ENCODE assay signal across 8 cellular contexts in the genomic region with DNA sequence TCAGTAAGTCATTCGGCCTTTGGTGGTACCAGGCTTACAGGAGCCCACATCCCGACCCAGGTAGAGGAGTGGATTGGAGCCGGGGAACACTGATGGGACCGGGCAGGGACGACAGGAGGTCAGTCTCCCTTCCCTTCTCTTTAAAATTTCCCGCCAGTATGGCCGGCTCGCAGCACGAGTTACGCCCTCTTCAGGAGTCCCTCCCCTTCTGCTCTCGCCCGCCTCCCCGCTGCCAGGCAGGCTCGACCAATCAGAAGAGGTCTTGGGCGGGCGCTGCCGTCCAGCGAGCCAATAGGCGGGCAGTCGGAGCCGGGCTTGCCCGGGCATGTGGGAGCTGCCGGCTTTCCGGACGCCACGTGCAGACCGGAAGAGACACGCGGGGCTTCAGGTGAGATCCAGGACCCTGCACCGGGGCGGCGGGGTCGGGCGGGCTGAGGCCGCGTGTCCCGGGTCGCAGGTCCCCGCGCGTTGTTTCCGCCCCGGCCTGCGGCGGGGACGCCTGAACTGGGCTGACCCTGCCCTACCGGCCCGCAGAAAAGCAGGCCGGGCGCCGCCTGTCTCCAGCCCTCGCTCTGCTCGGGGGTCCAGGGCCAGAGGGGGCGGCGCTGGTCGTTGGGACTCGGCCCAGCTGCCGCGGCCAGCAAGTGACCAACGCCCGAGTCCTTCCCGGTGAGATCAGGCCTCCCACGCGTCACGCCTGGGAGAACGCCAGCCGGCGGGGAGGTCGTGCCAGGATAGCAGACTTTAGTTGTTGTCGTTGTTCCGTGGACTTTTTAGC. TPM values are rescaled to one million over a fixed set of nuclear protein-coding genes. Genes with fewer than 3 reads are reported as not detected.
A peak's percentile ranks its signal among the peaks of the same experiment; 100 is the strongest.
DNase-seq lines count a peak whose midpoint lies in the region; ATAC-seq and TF ChIP-seq lines count a peak whose summit lies in the region.

A gene with protein sequence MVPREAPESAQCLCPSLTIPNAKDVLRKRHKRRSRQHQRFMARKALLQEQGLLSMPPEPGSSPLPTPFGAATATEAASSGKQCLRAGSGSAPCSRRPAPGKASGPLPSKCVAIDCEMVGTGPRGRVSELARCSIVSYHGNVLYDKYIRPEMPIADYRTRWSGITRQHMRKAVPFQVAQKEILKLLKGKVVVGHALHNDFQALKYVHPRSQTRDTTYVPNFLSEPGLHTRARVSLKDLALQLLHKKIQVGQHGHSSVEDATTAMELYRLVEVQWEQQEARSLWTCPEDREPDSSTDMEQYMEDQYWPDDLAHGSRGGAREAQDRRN (plus strand): TSS at position 346 of the 778 bp plus-strand sequence. CDS start 4,870 bp downstream, outside the sequence.

- H3K4me2 ChIP-seq in KMS-11: peak within 1 kb of the TSS; percentile 75

- DNase-seq in DMS79 treated with DMSO at 0.1 percent for 48 hours (lab: John Stamatoyannopoulos, UW) (peak; percentile 64), Panc1 (ENCODE audit: low read depth, low spot score) (peak; percentile 86)
- DNase-seq in activated T-cell treated with anti-CD3 and anti-CD28 coated beads, Interleukin-2, amount 50 U/mL, for 24 hours: peak; percentile 96
- peak; percentile 84 for DNase-seq in stimulated activated CD8-positive, alpha-beta memory T cell treated with anti-CD3 and anti-CD28 coated beads, Interleukin-7, amount 100 ng/mL, for 1 hour (ENCODE audit: low read depth in 2 of 2)

- intact Hi-C loops in Panc1 (cut with micrococcal nuclease; ENCODE audit: unreplicated experiment): no loop called here

- in situ Hi-C loops in Panc1 (cut with HindIII; ENCODE audit: low pct_unique_long_range_greater_than_20kb, low sequenced_read_pairs): no loop called here

- POLR2A ChIA-PET in Panc1 (lab: Charles Lee): interaction anchor here (0.6 to 0.8 kb wide), 2 partner anchors 17 to 319 kb away, joined by 4 to 7 read pairs; no protein-coding TSS in a partner anchor

- H3K27ac ChIP-seq in KMS-11 (peak within 1 kb of the TSS; percentile 87), Panc1 (ENCODE audit: low read length) (peak within 1 kb of the TSS; percentile 95), esophagus (ENCODE audit: low read depth in 2 of 2, low read length in 1 of 2) (peak within 1 kb of the TSS; percentile 71 to 95), muscle layer of colon (ENCODE audit: low read depth, low read length) (peak within 1 kb of the TSS; percentile 84)

- no TSS peak for BruUV-seq in Panc1 (replicated peaks; lab: Mats Ljungman, UMichigan)

- no peak for TF ChIP-seq CTCF in KMS-11 (conservative IDR thresholded peaks at IDR 0.05; ENCODE audit: low read depth, low read length)
- TF ChIP-seq CTCF in Panc1 (IDR thresholded peaks at IDR 0.05): no peak

- H3K9me3 ChIP-seq in Panc1 (ENCODE audit: control insufficient read depth, insufficient read depth, low read depth, low read length) (no peaks in the 10 kb centered on the region), esophagus (ENCODE audit: control insufficient read depth in 2 of 2, insufficient read depth in 1 of 2, low read depth in 1 of 2, low read length in 1 of 2) (no peaks in the 10 kb centered on the region), muscle layer of colon (ENCODE audit: low read length) (no peaks in the 10 kb centered on the region)

- peak within 1 kb of the TSS; percentile 50; the same call in 1 of the 2 replicates for H2AFZ ChIP-seq in KMS-11 (ENCODE audit: low read depth)

- H3K27me3 Mint-ChIP-seq in activated T-cell treated with anti-CD3 and anti-CD28 coated beads, Interleukin-2, amount 50 U/mL, for 24 hours: no peaks in the 10 kb centered on the region

- no peak within 1 kb of the TSS for H3K4me3 ChIP-seq in KMS-11 (IDR thresholded peaks at IDR 0.05; ENCODE audit: insufficient read depth, low read depth, low read length)
- H3K4me3 ChIP-seq in Panc1 (ENCODE audit: low read depth in 2 of 2, low read length in 2 of 2): peak within 1 kb of the TSS; percentile 95
- peak within 1 kb of the TSS; percentile 71 to 73 for H3K4me3 ChIP-seq in esophagus (ENCODE audit: low read depth in 1 of 2, low read length in 2 of 2)
- peak within 1 kb of the TSS; percentile 85 to 86 for H3K4me3 ChIP-seq in muscle layer of colon (ENCODE audit: low read depth in 1 of 2, low read length in 2 of 2)

- CTCF ChIA-PET in Panc1 (lab: Charles Lee): no interaction called here

- peaks cover 50% of the 10 kb centered on the region for H3K79me2 ChIP-seq in KMS-11 (ENCODE audit: insufficient read depth, low read depth)

- H3K9ac ChIP-seq in KMS-11 (peak within 1 kb of the TSS; percentile 99), muscle layer of colon (ENCODE audit: low read length) (peak within 1 kb of the TSS; percentile 80)

- H3K4me1 ChIP-seq in KMS-11 (ENCODE audit: low read depth, poor library complexity, severe bottlenecking): peaks cover 35% of the 10 kb centered on the region
- H3K4me1 ChIP-seq in Panc1 (ENCODE audit: control insufficient read depth, insufficient read depth, low read length): peaks cover 20% of the 10 kb centered on the region
- peaks cover 0 to 11% of the 10 kb centered on the region in 2 donors for H3K4me1 ChIP-seq in esophagus (ENCODE audit: control insufficient read depth in 2 of 2, insufficient read depth in 2 of 2, low read length in 1 of 2)
- peaks cover 27% of the 10 kb centered on the region for H3K4me1 ChIP-seq in muscle layer of colon (ENCODE audit: insufficient read depth, low read length)

- H3K27me3 ChIP-seq in KMS-11 (ENCODE audit: insufficient read depth, low read depth) (no peaks in the 10 kb centered on the region), Panc1 (ENCODE audit: control insufficient read depth, insufficient read depth, low read length) (no peaks in the 10 kb centered on the region), esophagus (ENCODE audit: control insufficient read depth in 1 of 2, insufficient read depth in 2 of 2, low read length in 2 of 2) (no peaks in the 10 kb centered on the region), muscle layer of colon (ENCODE audit: control insufficient read depth in 1 of 2, insufficient read depth in 2 of 2, low read length in 2 of 2) (no peaks in the 10 kb centered on the region)

- H3K9me3 Mint-ChIP-seq in activated T-cell treated with anti-CD3 and anti-CD28 coated beads, Interleukin-2, amount 50 U/mL, for 24 hours: no peaks in the 10 kb centered on the region

- ATAC-seq in GM21786 (IDR thresholded peaks at IDR 0.05; ENCODE audit: unreplicated experiment) (peak; percentile 94), Panc1 (peak; percentile 99)

- H3K27ac Mint-ChIP-seq in activated T-cell treated with anti-CD3 and anti-CD28 coated beads, Interleukin-2, amount 50 U/mL, for 24 hours: peak within 1 kb of the TSS; percentile 97

- H3K36me3 Mint-ChIP-seq in activated T-cell treated with anti-CD3 and anti-CD28 coated beads, Interleukin-2, amount 50 U/mL, for 24 hours (ENCODE audit: low read depth): peaks cover 48% of the 10 kb centered on the region

- H4K20me1 ChIP-seq in KMS-11 (ENCODE audit: insufficient read depth): peaks cover 26% of the 10 kb centered on the region

- peaks cover 44% of the 10 kb centered on the region for H3K4me1 Mint-ChIP-seq in activated T-cell treated with anti-CD3 and anti-CD28 coated beads, Interleukin-2, amount 50 U/mL, for 24 hours (ENCODE audit: low read depth)

- no peaks in the 10 kb centered on the region for H3K36me3 ChIP-seq in KMS-11 (ENCODE audit: insufficient read depth)
- H3K36me3 ChIP-seq in Panc1 (ENCODE audit: control insufficient read depth, insufficient read depth, low read length): peaks cover 8% of the 10 kb centered on the region
- H3K36me3 ChIP-seq in esophagus (ENCODE audit: control insufficient read depth in 2 of 2, insufficient read depth in 2 of 2, low read length in 1 of 2): peaks cover under 1 to 2% of the 10 kb centered on the region in 2 donors
- no peaks in the 10 kb centered on the region for H3K36me3 ChIP-seq in muscle layer of colon (ENCODE audit: insufficient read depth, low read length)

- WGBS in esophagus, 2 donors: 0% methylated on average over 59 to 71 of the region's 71 CpGs

- H3K4me3 Mint-ChIP-seq in activated T-cell treated with anti-CD3 and anti-CD28 coated beads, Interleukin-2, amount 50 U/mL, for 24 hours: peak within 1 kb of the TSS; percentile 91

RNA-seq across cellular contexts. Expression of the gene that starts here (rescaled TPM):
- total RNA-seq in Panc1 (2021; ENCODE audit: unreplicated experiment): 38.7 TPM
- 15.9 TPM for polyA plus RNA-seq in Panc1 (2012; ENCODE audit: insufficient read length)
- polyA plus RNA-seq in esophagus: 10 to 100 TPM in 1 of 2 donors, 1 to 10 TPM in 1; 5.5 to 10.1 TPM
